1 cellular context compared by ENCODE assay signal in genomic region chr12:123599310-123599709, GRCh38.
TF ChIP-seq lines count a peak whose summit lies in the region.

No MANE protein-coding gene starts in this region.

TF ChIP-seq in HCT116, 20 proteins besides CTCF, POLR2A, EP300 and RAD21 (continued from another document):
- TF ChIP-seq REST (IDR thresholded peaks at IDR 0.05; ENCODE audit: low read depth) (no peak), ZFX (IDR thresholded peaks at IDR 0.05) (no peak)
